Comparison of ENCODE assay signal across 18 cellular contexts in genomic region chr10:113872139-113873030, GRCh38. TPM values are rescaled to one million over a fixed set of nuclear protein-coding genes. Genes with fewer than 3 reads are reported as not detected.
DNase-seq lines count a peak whose midpoint lies in the region; ATAC-seq, FAIRE-seq and TF ChIP-seq lines count a peak whose summit lies in the region.
"Had no signal": no experiment of that assay in that cellular context is flagged by ENCODE, and none has a peak within 500 bp of the region (broad histone marks: within the 10 kb centered on the region; RNA-seq: fewer than 3 reads in every experiment).

No MANE protein-coding gene starts in this region.

- no peak for TF ChIP-seq POLR2A in HepG2 (IDR thresholded peaks at IDR 0.05; ENCODE audit: insufficient read depth in 1 of 2, low read depth in 2 of 2, low read length in 2 of 2)

- TF ChIP-seq CTCF in GM10248 (IDR thresholded peaks at IDR 0.05; ENCODE audit: control extremely low read depth, extremely low read depth, low read depth, missing control alignments) (peak; percentile 48), KMS-11 (conservative IDR thresholded peaks at IDR 0.05; ENCODE audit: low read depth, low read length) (peak; percentile 22; the same call in 1 of the 2 replicates), PC-3 (conservative IDR thresholded peaks at IDR 0.05; ENCODE audit: low read depth, low read length) (peak; percentile 32; the same call in 1 of the 2 replicates), HepG2 (CRISPR knock-in tag; IDR thresholded peaks at IDR 0.05) (no peak)

- no peak overlapping the region for H2AFZ ChIP-seq in KMS-11 (ENCODE audit: low read depth)
- H2AFZ ChIP-seq in PC-3 (ENCODE audit: low read length): no peak overlapping the region
- no peak overlapping the region for H2AFZ ChIP-seq in HepG2 (ENCODE audit: low read length)

- WGBS in HepG2 (ENCODE audit: low lambda C conversion rate): 97% methylated on average over 3 of the region's 3 CpGs

- H3K9me3 ChIP-seq in PC-3 (ENCODE audit: low read length) (no peaks in the 10 kb centered on the region), HepG2 (ENCODE audit: low read length) (peaks cover 20% of the 10 kb centered on the region)
- H3K9me3 ChIP-seq: prostate gland had no signal

- BruUV-seq in PC-3 (replicated peaks; lab: Mats Ljungman, UMichigan): no TSS peak
- no TSS peak for BruUV-seq in HepG2 (replicated peaks; lab: Mats Ljungman, UMichigan)

- no peak for TF ChIP-seq EP300 in HepG2 (IDR thresholded peaks at IDR 0.05; ENCODE audit: low read depth in 2 of 2, low read length in 2 of 2)
- no peak for TF ChIP-seq EP300 in HepG2 (CRISPR knock-in tag; IDR thresholded peaks at IDR 0.05; ENCODE audit: borderline replicate concordance)

- H3K27ac ChIP-seq in KMS-11: no peak overlapping the region
- no peak overlapping the region for H3K27ac ChIP-seq in PC-3 (ENCODE audit: low read length)
- H3K27ac ChIP-seq in HepG2 (ENCODE audit: extremely low read length, insufficient read depth, low read length): no peak overlapping the region
- H3K27ac ChIP-seq: breast epithelium, prostate gland, vagina had no signal

- CTCF ChIA-PET in GM10248 (lab: Yijun Ruan, JAX): interaction anchor here (0.7 to 2.2 kb wide), 11 partner anchors 10 to 261 kb away, joined by 3 to 12 read pairs (median 4); no protein-coding TSS in a partner anchor
- CTCF ChIA-PET in PC-3 (lab: Charles Lee): interaction anchor here (0.6 kb wide), 1 partner anchor 227 kb away, joined by 6 read pairs; no protein-coding TSS in a partner anchor
- CTCF ChIA-PET in HepG2 (lab: Yijun Ruan, JAX; ENCODE audit: low intra/inter-chr PET ratio, low total read pairs): no interaction called here

- H3K9me2 ChIP-seq in PC-3 (replicated peaks; ENCODE audit: low read length): no peaks in the 10 kb centered on the region

- TF ChIP-seq RAD21 in HepG2 (CRISPR knock-in tag; IDR thresholded peaks at IDR 0.05): no peak

- H3F3A ChIP-seq in PC-3 (ENCODE audit: low read length, unreplicated experiment): no peaks in the 10 kb centered on the region

- POLR2A ChIA-PET in GM10248 (lab: Yijun Ruan, JAX): no interaction called here
- POLR2A ChIA-PET in PC-3 (lab: Charles Lee; ENCODE audit: unreplicated experiment): no interaction called here
- POLR2A ChIA-PET in HepG2 (lab: Yijun Ruan, JAX): no interaction called here

- H3K9ac ChIP-seq in KMS-11 (no peak overlapping the region), PC-3 (ENCODE audit: low read length) (no peak overlapping the region), HepG2 (ENCODE audit: insufficient read depth, low read depth, low read length) (no peak overlapping the region)

- intact Hi-C loops in PC-3 (cut with micrococcal nuclease): no loop called here
- intact Hi-C loops in HepG2 (cut with micrococcal nuclease; ENCODE audit: unreplicated experiment): no loop called here

- no peaks in the 10 kb centered on the region for H3K79me2 ChIP-seq in KMS-11 (ENCODE audit: insufficient read depth, low read depth)
- peaks cover 14% of the 10 kb centered on the region for H3K79me2 ChIP-seq in PC-3 (ENCODE audit: low read length)
- peaks cover 15% of the 10 kb centered on the region for H3K79me2 ChIP-seq in HepG2 (ENCODE audit: insufficient read depth, low read length)

- peaks cover 9% of the 10 kb centered on the region for H3K4me1 ChIP-seq in KMS-11 (ENCODE audit: low read depth, poor library complexity, severe bottlenecking)
- H3K4me1 ChIP-seq in PC-3 (ENCODE audit: insufficient read depth, low read length): no peaks in the 10 kb centered on the region
- no peaks in the 10 kb centered on the region for H3K4me1 ChIP-seq in HepG2 (ENCODE audit: insufficient read depth, low read length)
- H3K4me1 ChIP-seq: breast epithelium, HAP-1, prostate gland had no signal

- H3K27me3 ChIP-seq in KMS-11 (ENCODE audit: insufficient read depth, low read depth) (no peaks in the 10 kb centered on the region), PC-3 (ENCODE audit: low read length) (no peaks in the 10 kb centered on the region), HepG2 (ENCODE audit: control insufficient read depth in 1 of 2, insufficient read depth in 2 of 2, low read length in 2 of 2) (no peaks in the 10 kb centered on the region)
- H3K27me3 ChIP-seq: breast epithelium, vagina had no signal

- H3K36me3 ChIP-seq in KMS-11 (ENCODE audit: insufficient read depth): no peaks in the 10 kb centered on the region
- peaks cover 7% of the 10 kb centered on the region; the same call in 1 of the 2 replicates for H3K36me3 ChIP-seq in PC-3 (ENCODE audit: low read depth, low read length)
- peaks cover 0 to 16% of the 10 kb centered on the region in 2 experiments; a peak in 2 of 5 replicates for H3K36me3 ChIP-seq in HepG2 (replicated peaks in 1 of 2; ENCODE audit: control insufficient read depth in 1 of 2, insufficient read depth in 2 of 2, low read length in 2 of 2)
- H3K36me3 ChIP-seq: breast epithelium, prostate gland, vagina had no signal

- no peak for DNase-seq in GM10248 (ENCODE audit: extremely low spot score)
- DNase-seq in PC-3: no peak
- no peak for DNase-seq in HepG2 (ENCODE audit: low spot score)
- no peak for DNase-seq in Ammon's horn (ENCODE audit: low spot score)
- DNase-seq: activated CD4-positive, CD25-positive, alpha-beta regulatory T cell treated with anti-CD3 and anti-CD28 coated beads, Interleukin-2, amount 50 U/mL, for 72 hours; activated naive CD8-positive, alpha-beta T cell treated with anti-CD3 and anti-CD28 coated beads, Interleukin-2, amount 50 U/mL, for 24 hours; foreskin melanocyte; midbrain; NCI-H1694; NCI-H226; Right ventricle myocardium superior had no signal

- in situ Hi-C loops in HepG2 (cut with HindIII; ENCODE audit: extremely low pct_ligation_motif_present, low pct_unique_long_range_greater_than_20kb): no loop called here

- H3K4me2 ChIP-seq in KMS-11 (no peak overlapping the region), PC-3 (ENCODE audit: low read length) (no peak overlapping the region), HepG2 (ENCODE audit: low read depth, low read length) (no peak overlapping the region)

- FAIRE-seq in HepG2 (lab: Jason Lieb, UNC): no peak

- no peaks in the 10 kb centered on the region for H4K20me1 ChIP-seq in KMS-11 (ENCODE audit: insufficient read depth)
- no peaks in the 10 kb centered on the region for H4K20me1 ChIP-seq in PC-3 (ENCODE audit: low read length)
- H4K20me1 ChIP-seq in HepG2 (ENCODE audit: insufficient read depth, low read length): no peaks in the 10 kb centered on the region

- H3K4me3 ChIP-seq in KMS-11 (IDR thresholded peaks at IDR 0.05; ENCODE audit: insufficient read depth, low read depth, low read length) (no peak overlapping the region), PC-3 (ENCODE audit: low read length) (no peak overlapping the region), HepG2 (replicated peaks in 1 of 3; ENCODE audit: insufficient read depth in 1 of 3, low read depth in 2 of 3, low read length in 3 of 3) (no peak overlapping the region)
- H3K4me3 ChIP-seq: breast epithelium, HAP-1, prostate gland, vagina had no signal

- ATAC-seq in PC-3 (no peak), HepG2 (no peak), GM18870 (IDR thresholded peaks at IDR 0.05; ENCODE audit: unreplicated experiment) (no peak), HG02588 (IDR thresholded peaks at IDR 0.05; ENCODE audit: unreplicated experiment) (no peak)
- ATAC-seq: activated naive CD8-positive, alpha-beta T cell treated with anti-CD3 and anti-CD28 coated beads, Interleukin-2, amount 50 U/mL, for 24 hours had no signal

RNA-seq across cellular contexts. Expression of gene NHLRC2, which starts 17.9 kb away (rescaled TPM):
- 17.5 and 24.1 TPM in 2 replicates for total RNA-seq in PC-3 (2014; rRNA removed)
- total RNA-seq in HepG2 (2016; rRNA removed; fragmentation: Illumina TruSeq; extraction: Trizol): 12.7 and 18.4 TPM in 2 replicates
- total RNA-seq in HepG2 (2016; cell fraction: cytosol; rRNA removed; fragmentation: Illumina TruSeq; extraction: Trizol; ENCODE audit: low read depth): 1.7 and 1.9 TPM in 2 replicates
- total RNA-seq in HepG2 (2016; cell fraction: insoluble cytoplasmic fraction; rRNA removed; fragmentation: Illumina TruSeq; extraction: Trizol): 13.8 and 16.6 TPM in 2 replicates
- total RNA-seq in HepG2 (2016; cell fraction: membrane; rRNA removed; fragmentation: Illumina TruSeq; extraction: Trizol): 4.3 and 4.9 TPM in 2 replicates
- 21.4 and 21.7 TPM in 2 replicates for total RNA-seq in HepG2 (2016; cell fraction: nucleus; rRNA removed; fragmentation: Illumina TruSeq; extraction: Trizol)
- 6.3 and 7.6 TPM in 2 replicates for polyA plus RNA-seq in HepG2 (2011; rRNA removed)
- polyA plus RNA-seq in HepG2 (2011; cell fraction: cytosol; rRNA removed): 2.9 and 4.4 TPM in 2 replicates
- 5.1 and 7.6 TPM in 2 replicates for polyA plus RNA-seq in HepG2 (2011; cell fraction: nucleus; rRNA removed)
- polyA plus RNA-seq in HepG2 (2012): 4.1 and 5.2 TPM in 2 replicates
- 0.65 and 0.72 TPM in 2 replicates for polyA plus RNA-seq in HepG2 (2016; cell fraction: cytosol; fragmentation: Illumina TruSeq; extraction: Trizol; ENCODE audit: low read depth)
- polyA plus RNA-seq in HepG2 (2016; cell fraction: insoluble cytoplasmic fraction; fragmentation: Illumina TruSeq; extraction: Trizol; ENCODE audit: low read depth): 9.7 and 10.2 TPM in 2 replicates
- 1.9 and 2.0 TPM in 2 replicates for polyA plus RNA-seq in HepG2 (2016; cell fraction: membrane; fragmentation: Illumina TruSeq; extraction: Trizol; ENCODE audit: low read depth)
- 11.2 and 12.0 TPM in 2 replicates for polyA plus RNA-seq in HepG2 (2016; cell fraction: nucleus; fragmentation: Illumina TruSeq; extraction: Trizol; ENCODE audit: insufficient read depth, low read depth)
- 11.1 and 17.8 TPM in 2 replicates for polyA minus RNA-seq in HepG2 (2011; rRNA and poly(A)+ RNA removed; ENCODE audit: low replicate concordance)
- 12.8 and 14.4 TPM in 2 replicates for polyA minus RNA-seq in HepG2 (2011; cell fraction: cytosol; rRNA and poly(A)+ RNA removed)
- polyA minus RNA-seq in HepG2 (2011; cell fraction: nucleus; rRNA and poly(A)+ RNA removed): 48.7 and 50.2 TPM in 2 replicates

RNA-seq across cellular contexts. Expression of gene DCLRE1A, which starts 18.5 kb away (rescaled TPM):
- total RNA-seq in PC-3 (2014; rRNA removed) (3.3 and 5.0 TPM in 2 replicates), HepG2 (2016; rRNA removed; fragmentation: Illumina TruSeq; extraction: Trizol) (19.6 and 32.5 TPM in 2 replicates)
- 1.1 TPM in 2 replicates for total RNA-seq in HepG2 (2016; cell fraction: cytosol; rRNA removed; fragmentation: Illumina TruSeq; extraction: Trizol; ENCODE audit: low read depth)
- total RNA-seq in HepG2 (2016; cell fraction: insoluble cytoplasmic fraction; rRNA removed; fragmentation: Illumina TruSeq; extraction: Trizol): 18.3 and 30.8 TPM in 2 replicates
- total RNA-seq in HepG2 (2016; cell fraction: membrane; rRNA removed; fragmentation: Illumina TruSeq; extraction: Trizol): 6.8 and 7.9 TPM in 2 replicates
- total RNA-seq in HepG2 (2016; cell fraction: nucleus; rRNA removed; fragmentation: Illumina TruSeq; extraction: Trizol): 14.4 and 14.8 TPM in 2 replicates
- polyA plus RNA-seq in HepG2 (2011; rRNA removed): 5.0 and 6.2 TPM in 2 replicates
- 2.9 and 4.8 TPM in 2 replicates for polyA plus RNA-seq in HepG2 (2011; cell fraction: cytosol; rRNA removed)
- polyA plus RNA-seq in HepG2 (2011; cell fraction: nucleus; rRNA removed): 3.0 TPM in 2 replicates
- 4.3 and 6.2 TPM in 2 replicates for polyA plus RNA-seq in HepG2 (2012)
- polyA plus RNA-seq in HepG2 (2016; cell fraction: cytosol; fragmentation: Illumina TruSeq; extraction: Trizol; ENCODE audit: low read depth): 0.35 and 0.42 TPM in 2 replicates
- polyA plus RNA-seq in HepG2 (2016; cell fraction: insoluble cytoplasmic fraction; fragmentation: Illumina TruSeq; extraction: Trizol; ENCODE audit: low read depth): 17.9 and 20.4 TPM in 2 replicates
- 2.2 and 2.4 TPM in 2 replicates for polyA plus RNA-seq in HepG2 (2016; cell fraction: membrane; fragmentation: Illumina TruSeq; extraction: Trizol; ENCODE audit: low read depth)
- 14.5 and 14.9 TPM in 2 replicates for polyA plus RNA-seq in HepG2 (2016; cell fraction: nucleus; fragmentation: Illumina TruSeq; extraction: Trizol; ENCODE audit: insufficient read depth, low read depth)
- 4.7 and 13.4 TPM in 2 replicates for polyA minus RNA-seq in HepG2 (2011; rRNA and poly(A)+ RNA removed; ENCODE audit: low replicate concordance)
- 3.9 and 4.6 TPM in 2 replicates for polyA minus RNA-seq in HepG2 (2011; cell fraction: cytosol; rRNA and poly(A)+ RNA removed)
- 7.3 and 8.1 TPM in 2 replicates for polyA minus RNA-seq in HepG2 (2011; cell fraction: nucleus; rRNA and poly(A)+ RNA removed)
